8 cellular contexts compared by ENCODE assay signal in the genomic region with DNA sequence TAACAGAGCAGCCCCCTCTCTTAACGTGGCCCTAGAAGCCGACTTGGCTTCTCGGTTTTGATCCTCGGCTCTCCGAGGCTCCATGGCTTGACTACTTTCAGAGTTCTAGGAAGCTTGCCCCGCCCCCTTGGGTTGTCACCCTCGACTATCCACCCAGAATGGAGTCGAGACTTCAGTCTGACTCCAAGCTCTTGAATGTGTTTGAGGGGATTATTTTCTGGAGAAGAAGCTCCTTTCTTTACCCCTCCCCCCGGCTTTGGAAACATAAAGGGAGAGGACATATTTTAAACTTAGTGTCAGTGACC. TPM values are rescaled to one million over a fixed set of nuclear protein-coding genes. Genes with fewer than 3 reads are reported as not detected.
DNase-seq lines count a peak whose midpoint lies in the region; ATAC-seq and TF ChIP-seq lines count a peak whose summit lies in the region.

No MANE protein-coding gene starts in this region.

- TF ChIP-seq CTCF in fibroblast of pulmonary artery (IDR thresholded peaks at IDR 0.05; ENCODE audit: low read length, missing control alignments) (no peak), osteocyte (IDR thresholded peaks at IDR 0.05) (no peak)

- DNase-seq in NCI-H510A (lab: John Stamatoyannopoulos, UW), result peak; percentile 51
- DNase-seq in NCI-H510A treated with DMSO at 0.1 percent for 48 hours (lab: John Stamatoyannopoulos, UW), result no peak
- DNase-seq in NCI-H774 (lab: John Stamatoyannopoulos, UW), result peak; percentile 31
- DNase-seq in activated T-cell treated with anti-CD3 and anti-CD28 coated beads, Interleukin-2, amount 50 U/mL, for 24 hours, result no peak
- peak; percentile 61 for DNase-seq in fibroblast of pulmonary artery (ENCODE audit: low read depth)
- no peak for DNase-seq in osteocyte (ENCODE audit: extremely low spot score, unreplicated experiment)
- no peak for DNase-seq in G401 (ENCODE audit: low spot score)

- H3K27me3 Mint-ChIP-seq in activated T-cell treated with anti-CD3 and anti-CD28 coated beads, Interleukin-2, amount 50 U/mL, for 24 hours, result no peaks in the 10 kb centered on the region
- H3K27me3 Mint-ChIP-seq in osteocyte (ENCODE audit: unreplicated experiment), result no peaks in the 10 kb centered on the region

- H3K4me3 Mint-ChIP-seq in activated T-cell treated with anti-CD3 and anti-CD28 coated beads, Interleukin-2, amount 50 U/mL, for 24 hours, result peak overlapping the region; percentile 96
- peak overlapping the region; percentile 99 for H3K4me3 Mint-ChIP-seq in osteocyte (ENCODE audit: unreplicated experiment)

- H3K4me1 Mint-ChIP-seq in activated T-cell treated with anti-CD3 and anti-CD28 coated beads, Interleukin-2, amount 50 U/mL, for 24 hours (ENCODE audit: low read depth), result peaks cover 46% of the 10 kb centered on the region
- H3K4me1 Mint-ChIP-seq in osteocyte (ENCODE audit: unreplicated experiment), result peaks cover 32% of the 10 kb centered on the region

- in situ Hi-C loops in G401 (cut with HindIII; ENCODE audit: low sequenced_read_pairs), result no loop called here

- peak overlapping the region; percentile 100 for H3K27ac Mint-ChIP-seq in activated T-cell treated with anti-CD3 and anti-CD28 coated beads, Interleukin-2, amount 50 U/mL, for 24 hours
- H3K27ac Mint-ChIP-seq in osteocyte (ENCODE audit: unreplicated experiment), result peak overlapping the region; percentile 100

- H3K4me3 ChIP-seq in fibroblast of pulmonary artery (replicated peaks; ENCODE audit: low read depth, low read length), result peak overlapping the region; percentile 99

- peak; percentile 33 for ATAC-seq in HG02759 (IDR thresholded peaks at IDR 0.05; ENCODE audit: unreplicated experiment)

- H3K9me3 Mint-ChIP-seq in activated T-cell treated with anti-CD3 and anti-CD28 coated beads, Interleukin-2, amount 50 U/mL, for 24 hours, result no peaks in the 10 kb centered on the region
- H3K9me3 Mint-ChIP-seq in osteocyte (ENCODE audit: unreplicated experiment), result no peaks in the 10 kb centered on the region

- peaks cover 83% of the 10 kb centered on the region for H3K36me3 Mint-ChIP-seq in activated T-cell treated with anti-CD3 and anti-CD28 coated beads, Interleukin-2, amount 50 U/mL, for 24 hours (ENCODE audit: low read depth)
- peaks cover 9% of the 10 kb centered on the region for H3K36me3 Mint-ChIP-seq in osteocyte (ENCODE audit: unreplicated experiment)

RNA-seq across cellular contexts. Expression of gene SEC24C, which starts 0.5 kb away (rescaled TPM):
- 64.1 and 64.2 TPM in 2 replicates for total RNA-seq in osteocyte
- 49.0 and 54.4 TPM in 2 replicates for total RNA-seq in G401 (2014; rRNA removed; shearing (Covaris generic))

RNA-seq across cellular contexts. Expression of gene CHCHD1, which starts 37.2 kb away (rescaled TPM):
- 19.9 and 22.3 TPM in 2 replicates for total RNA-seq in osteocyte
- 65.5 and 76.8 TPM in 2 replicates for total RNA-seq in G401 (2014; rRNA removed; shearing (Covaris generic))

RNA-seq across cellular contexts. Expression of gene ZSWIM8, which starts 40.8 kb away (rescaled TPM):
- 164 and 186 TPM in 2 replicates for total RNA-seq in osteocyte
- total RNA-seq in G401 (2014; rRNA removed; shearing (Covaris generic)), result 22.8 and 30.6 TPM in 2 replicates

RNA-seq across cellular contexts. Expression of gene AGAP5, which starts 46.7 kb away (rescaled TPM):
- 5.9 and 8.1 TPM in 2 replicates for total RNA-seq in osteocyte
- total RNA-seq in G401 (2014; rRNA removed; shearing (Covaris generic)), result 0.55 and 1.5 TPM in 2 replicates

Comparison
In these comparisons a context has a peak if more than half of its experiments do, and no peak if none do; other contexts are left out.
1. DNase-seq: peak in NCI-H510A (single experiment), NCI-H774 (single experiment) and fibroblast of pulmonary artery (single experiment); none in NCI-H510A treated with DMSO at 0.1 percent for 48 hours (single experiment), activated T-cell treated with anti-CD3 and anti-CD28 coated beads, Interleukin-2, amount 50 U/mL, for 24 hours (single experiment), osteocyte (single experiment) and G401 (single experiment).